In genomic region chr20:38152175-38153010, GRCh38 we compare ENCODE assay signal across 8 cellular contexts. TPM values are rescaled to one million over a fixed set of nuclear protein-coding genes. Genes with fewer than 3 reads are reported as not detected.
A peak's percentile ranks its signal among the peaks of the same experiment; 100 is the strongest.
DNase-seq lines count a peak whose midpoint lies in the region; ATAC-seq and TF ChIP-seq lines count a peak whose summit lies in the region.

No MANE protein-coding gene starts in this region.

- peaks cover 23% of the 10 kb centered on the region for H3K36me3 Mint-ChIP-seq in HFFc6 (ENCODE audit: low read depth)
- H3K36me3 Mint-ChIP-seq in dendritic cell treated with granulocyte-macrophage colony-stimulating factor and Interleukin-4, amounts not matched to agents 40 ng/mL and 50 ng/mL, for 4 days (ENCODE audit: low read depth) = peaks cover 6% of the 10 kb centered on the region

- no peak for TF ChIP-seq POLR2A in uterus (IDR thresholded peaks at IDR 0.05)

- H3K27me3 ChIP-seq in GM06990 (replicated peaks; ENCODE audit: control insufficient read depth, insufficient read depth, low read length) = no peaks in the 10 kb centered on the region
- no peaks in the 10 kb centered on the region for H3K27me3 ChIP-seq in uterus

- DNase-seq in GM06990 (ENCODE audit: extremely low read depth, insufficient read length) (peak; percentile 55), HFFc6 (no peak), RPMI7951 (ENCODE audit: low read depth) (peak; percentile 90), mucosa of descending colon (peak; percentile 75 to 90 (median 83)), uterus (peak; percentile 70 to 79), DMS53 (lab: John Stamatoyannopoulos, UW) (no peak), middle frontal gyrus (ENCODE audit: extremely low spot score, low spot score) (no peak)

- H3K27ac ChIP-seq in uterus = peak overlapping the region; percentile 85 to 89

- H3K9me3 Mint-ChIP-seq in HFFc6 = no peaks in the 10 kb centered on the region
- no peaks in the 10 kb centered on the region for H3K9me3 Mint-ChIP-seq in dendritic cell treated with granulocyte-macrophage colony-stimulating factor and Interleukin-4, amounts not matched to agents 40 ng/mL and 50 ng/mL, for 4 days

- ATAC-seq in mucosa of descending colon = peak; percentile 85

- peak overlapping the region; percentile 42; the same call in 1 of the 2 replicates for H3K4me3 Mint-ChIP-seq in HFFc6
- peak overlapping the region; percentile 47 for H3K4me3 Mint-ChIP-seq in dendritic cell treated with granulocyte-macrophage colony-stimulating factor and Interleukin-4, amounts not matched to agents 40 ng/mL and 50 ng/mL, for 4 days

- H3K4me1 ChIP-seq in mucosa of descending colon (ENCODE audit: low read depth) (peaks cover 15% of the 10 kb centered on the region), uterus (peaks cover 4 to 17% of the 10 kb centered on the region in 2 donors)

- no peaks in the 10 kb centered on the region for H3K9me3 ChIP-seq in mucosa of descending colon
- H3K9me3 ChIP-seq in uterus = no peaks in the 10 kb centered on the region

- H3K36me3 ChIP-seq in GM06990 (ENCODE audit: control insufficient read depth, insufficient read depth, low read length) (no peaks in the 10 kb centered on the region), mucosa of descending colon (ENCODE audit: low read depth) (no peaks in the 10 kb centered on the region), uterus (no peaks in the 10 kb centered on the region)

- intact Hi-C loops in dendritic cell treated with granulocyte-macrophage colony-stimulating factor and Interleukin-4, amounts not matched to agents 40 ng/mL and 50 ng/mL, for 4 days (cut with micrococcal nuclease) = no loop called here
- intact Hi-C loops in mucosa of descending colon (cut with DNase I, micrococcal nuclease) (no loop called here), uterus (cut with DNase I; ENCODE audit: low total_unique reads) (no loop called here)

- H3K4me1 Mint-ChIP-seq in HFFc6 (ENCODE audit: low read depth) = peaks cover 26% of the 10 kb centered on the region
- H3K4me1 Mint-ChIP-seq in dendritic cell treated with granulocyte-macrophage colony-stimulating factor and Interleukin-4, amounts not matched to agents 40 ng/mL and 50 ng/mL, for 4 days (ENCODE audit: low read depth) = peaks cover 58% of the 10 kb centered on the region

- H3K27me3 Mint-ChIP-seq in HFFc6 (ENCODE audit: insufficient read depth) = no peaks in the 10 kb centered on the region; the same call in none of the 2 replicates
- H3K27me3 Mint-ChIP-seq in dendritic cell treated with granulocyte-macrophage colony-stimulating factor and Interleukin-4, amounts not matched to agents 40 ng/mL and 50 ng/mL, for 4 days = peaks cover 2% of the 10 kb centered on the region

- H3K27ac Mint-ChIP-seq in HFFc6 = peak overlapping the region; percentile 72; the same call in 1 of the 2 replicates
- peak overlapping the region; percentile 79 for H3K27ac Mint-ChIP-seq in dendritic cell treated with granulocyte-macrophage colony-stimulating factor and Interleukin-4, amounts not matched to agents 40 ng/mL and 50 ng/mL, for 4 days

- H3K4me3 ChIP-seq in GM06990 (replicated peaks; ENCODE audit: low read depth, low read length) (peak overlapping the region; percentile 8), mucosa of descending colon (no peak overlapping the region), uterus (no peak overlapping the region)

- TF ChIP-seq CTCF in GM06990 (IDR thresholded peaks at IDR 0.05; ENCODE audit: insufficient read depth, low read length, poor library complexity, severe bottlenecking) (no peak), HFFc6 (IDR thresholded peaks at IDR 0.05) (no peak), mucosa of descending colon (IDR thresholded peaks at IDR 0.05) (no peak), uterus (IDR thresholded peaks at IDR 0.05) (no peak)

RNA-seq across cellular contexts. Expression of gene TGM2, which starts 12.7 kb away (rescaled TPM):
- 100 to 1,000 TPM in 5 of 6 experiments, 10 to 100 TPM in 1; 99.6 to 430 (median 111) TPM for total RNA-seq in HFFc6 (2021; fragmentation: NEBNext Ultra II Directional; extraction: Animal tissue kit (Norgen Biotek cat#: 25700))
- 650 and 793 TPM in 2 replicates for total RNA-seq in RPMI7951 (2014; rRNA removed; shearing (Covaris generic))
- 10 to 100 TPM; 14.9 to 62.2 (median 33.3) TPM for total RNA-seq in mucosa of descending colon
- total RNA-seq in uterus = 100 to 1,000 TPM; 136 to 639 (median 209) TPM

Comparison
In these comparisons a context has a peak if more than half of its experiments do, and no peak if none do; other contexts are left out.
1. DNase-seq: peak in GM06990 (single experiment), RPMI7951 (single experiment), mucosa of descending colon (3 of 3) and uterus (2 of 2); none in HFFc6 (single experiment), DMS53 (single experiment) and middle frontal gyrus (single experiment).